Comparison of ENCODE assay signal across 26 cellular contexts in genomic region chr6:3902786-3903648, GRCh38. TPM values are rescaled to one million over a fixed set of nuclear protein-coding genes. Genes with fewer than 3 reads are reported as not detected.
DNase-seq lines count a peak whose midpoint lies in the region; ATAC-seq and TF ChIP-seq lines count a peak whose summit lies in the region.
"Had no signal": no experiment of that assay in that cellular context is flagged by ENCODE, and none has a peak within 500 bp of the region (broad histone marks: within the 10 kb centered on the region; RNA-seq: fewer than 3 reads in every experiment).

No MANE protein-coding gene starts in this region.

- peaks cover 9% of the 10 kb centered on the region for H3K27me3 Mint-ChIP-seq in dendritic cell treated with granulocyte-macrophage colony-stimulating factor and Interleukin-4, amounts not matched to agents 40 ng/mL and 50 ng/mL, for 4 days
- H3K27me3 Mint-ChIP-seq in stimulated activated naive B cell treated with anti-CD40 and anti-IgM and Interleukin-4, amounts not matched to agents 10 μg/mL and 1 μg/mL and 100 μg/mL, for 72 hours: peaks cover 16 to 37% of the 10 kb centered on the region in 2 donors

- peaks cover 0 to 17% (median 9%) of the 10 kb centered on the region in 4 donors for H3K4me1 ChIP-seq in sigmoid colon

- H3K4me3 ChIP-seq in sigmoid colon: no peak overlapping the region
- H3K4me3 ChIP-seq: cardiac muscle cell, lung, Peyer's patch, SJSA1 had no signal

- 80 to 89% methylated on average over 13 of the region's 13 CpGs for WGBS in sigmoid colon, 2 donors

- peak; percentile 50 to 64 for ATAC-seq in stimulated activated naive B cell treated with anti-CD40 and anti-IgM and Interleukin-4, amounts not matched to agents 10 μg/mL and 1 μg/mL and 100 μg/mL, for 72 hours (replicated peaks)
- no peak for ATAC-seq in stimulated activated naive CD8-positive, alpha-beta T cell treated with anti-CD3 and anti-CD28 coated beads, Interleukin-15, Interleukin-2, amounts not matched to agents 100 U/mL and 50 U/mL, for 24 hours
- ATAC-seq: activated CD4-positive, alpha-beta T cell treated with anti-CD3 and anti-CD28 coated beads for 36 hours; activated T-cell treated with anti-CD3 and anti-CD28 coated beads, Interleukin-2, amount 50 U/mL, for 4 hours had no signal

- no peaks in the 10 kb centered on the region for H3K9me3 ChIP-seq in sigmoid colon
- H3K9me3 ChIP-seq: Peyer's patch had no signal

- TF ChIP-seq EP300 in sigmoid colon (IDR thresholded peaks at IDR 0.05): no peak

- H3K4me3 Mint-ChIP-seq in dendritic cell treated with granulocyte-macrophage colony-stimulating factor and Interleukin-4, amounts not matched to agents 40 ng/mL and 50 ng/mL, for 4 days: peak overlapping the region; percentile 79
- H3K4me3 Mint-ChIP-seq in stimulated activated naive B cell treated with anti-CD40 and anti-IgM and Interleukin-4, amounts not matched to agents 10 μg/mL and 1 μg/mL and 100 μg/mL, for 72 hours: peak overlapping the region in 1 of 2 donors; percentile 33
- H3K4me3 Mint-ChIP-seq: activated CD4-positive, alpha-beta T cell treated with anti-CD3 and anti-CD28 coated beads for 36 hours; activated naive CD4-positive, alpha-beta T cell treated with anti-CD3 and anti-CD28 coated beads for 36 hours; activated T-cell treated with anti-CD3 and anti-CD28 coated beads, Interleukin-2, amount 50 U/mL, for 4 hours had no signal

- H3K9me3 Mint-ChIP-seq in dendritic cell treated with granulocyte-macrophage colony-stimulating factor and Interleukin-4, amounts not matched to agents 40 ng/mL and 50 ng/mL, for 4 days: no peaks in the 10 kb centered on the region
- H3K9me3 Mint-ChIP-seq in stimulated activated naive B cell treated with anti-CD40 and anti-IgM and Interleukin-4, amounts not matched to agents 10 μg/mL and 1 μg/mL and 100 μg/mL, for 72 hours: no peaks in the 10 kb centered on the region
- H3K9me3 Mint-ChIP-seq: activated naive CD4-positive, alpha-beta T cell treated with anti-CD3 and anti-CD28 coated beads for 36 hours; activated T-cell treated with anti-CD3 and anti-CD28 coated beads, Interleukin-2, amount 50 U/mL, for 4 hours had no signal

- no peak for TF ChIP-seq POLR2A in sigmoid colon (IDR thresholded peaks at IDR 0.05)

- H3K27me3 ChIP-seq in sigmoid colon: no peaks in the 10 kb centered on the region
- H3K27me3 ChIP-seq: cardiac muscle cell, Peyer's patch, SJSA1 had no signal

- DNase-seq in CD1c-positive myeloid dendritic cell (ENCODE audit: extremely low spot score) (peak; percentile 45), NOMO-1 treated with dmso at 0.1 percent for 144 hours (lab: John Stamatoyannopoulos, UW; ENCODE audit: unreplicated experiment) (peak; percentile 2), sigmoid colon (no peak), cerebellar cortex (ENCODE audit: low spot score) (no peak)
- DNase-seq in stimulated activated naive B cell treated with anti-CD40 and anti-IgM and Interleukin-4, amounts not matched to agents 10 μg/mL and 1 μg/mL and 100 μg/mL, for 72 hours: no peak
- no peak for DNase-seq in stimulated activated naive CD8-positive, alpha-beta T cell treated with anti-CD3 and anti-CD28 coated beads, Interleukin-15, Interleukin-2, amounts not matched to agents 100 U/mL and 50 U/mL, for 24 hours
- DNase-seq in stimulated activated CD4-positive, alpha-beta T cell treated with anti-CD3 and anti-CD28 coated beads, Interleukin-2, amount 100 ng/mL, for 24 hours: no peak
- DNase-seq: activated CD4-positive, alpha-beta T cell treated with anti-CD3 and anti-CD28 coated beads for 36 hours; activated naive CD4-positive, alpha-beta T cell treated with anti-CD3 and anti-CD28 coated beads for 36 hours; activated T-cell treated with anti-CD3 and anti-CD28 coated beads, Interleukin-2, amount 50 U/mL, for 4 hours; amniotic stem cell; Calu3; glutamatergic neuron; H9; Karpas-422; NCI-H1092 treated with DMSO at 0.1 percent for 48 hours; NCI-H2029; NCI-H226; NCI-H748 treated with DMSO at 0.1 percent for 48 hours; Peyer's patch; stimulated activated CD8-positive, alpha-beta memory T cell treated with anti-CD3 and anti-CD28 coated beads, Interleukin-4, amount 100 ng/mL, for 48 hours had no signal

- peaks cover 10% of the 10 kb centered on the region for H3K4me1 Mint-ChIP-seq in dendritic cell treated with granulocyte-macrophage colony-stimulating factor and Interleukin-4, amounts not matched to agents 40 ng/mL and 50 ng/mL, for 4 days (ENCODE audit: low read depth)
- H3K4me1 Mint-ChIP-seq in stimulated activated naive B cell treated with anti-CD40 and anti-IgM and Interleukin-4, amounts not matched to agents 10 μg/mL and 1 μg/mL and 100 μg/mL, for 72 hours: peaks cover 0 to 2% of the 10 kb centered on the region in 2 donors
- H3K4me1 Mint-ChIP-seq: activated CD4-positive, alpha-beta T cell treated with anti-CD3 and anti-CD28 coated beads for 36 hours had no signal

- H3K27ac ChIP-seq in sigmoid colon: no peak overlapping the region
- H3K27ac ChIP-seq: cardiac muscle cell, Peyer's patch, SJSA1 had no signal

- H3K36me3 ChIP-seq in sigmoid colon: no peaks in the 10 kb centered on the region
- H3K36me3 ChIP-seq: cardiac muscle cell, Peyer's patch, SJSA1 had no signal

- H3K36me3 Mint-ChIP-seq in dendritic cell treated with granulocyte-macrophage colony-stimulating factor and Interleukin-4, amounts not matched to agents 40 ng/mL and 50 ng/mL, for 4 days (ENCODE audit: low read depth): no peaks in the 10 kb centered on the region
- no peaks in the 10 kb centered on the region for H3K36me3 Mint-ChIP-seq in stimulated activated naive B cell treated with anti-CD40 and anti-IgM and Interleukin-4, amounts not matched to agents 10 μg/mL and 1 μg/mL and 100 μg/mL, for 72 hours

- intact Hi-C loops in dendritic cell treated with granulocyte-macrophage colony-stimulating factor and Interleukin-4, amounts not matched to agents 40 ng/mL and 50 ng/mL, for 4 days (cut with micrococcal nuclease): no loop called here
- intact Hi-C loops in sigmoid colon (cut with DNase I): no loop called here

- no peak for TF ChIP-seq CTCF in sigmoid colon (IDR thresholded peaks at IDR 0.05)

- H3K27ac Mint-ChIP-seq in dendritic cell treated with granulocyte-macrophage colony-stimulating factor and Interleukin-4, amounts not matched to agents 40 ng/mL and 50 ng/mL, for 4 days: peak overlapping the region; percentile 84
- no peak overlapping the region for H3K27ac Mint-ChIP-seq in stimulated activated naive B cell treated with anti-CD40 and anti-IgM and Interleukin-4, amounts not matched to agents 10 μg/mL and 1 μg/mL and 100 μg/mL, for 72 hours
- H3K27ac Mint-ChIP-seq: activated CD4-positive, alpha-beta T cell treated with anti-CD3 and anti-CD28 coated beads for 36 hours; activated naive CD4-positive, alpha-beta T cell treated with anti-CD3 and anti-CD28 coated beads for 36 hours; progenitor cell of endocrine pancreas had no signal

RNA-seq across cellular contexts. Expression of gene FAM50B, which starts 53.8 kb away (rescaled TPM):
- total RNA-seq in sigmoid colon: 10 to 100 TPM in 3 of 4 donors, 1 to 10 TPM in 1; 9.6 to 16.1 (median 13.3) TPM
- 1 to 10 TPM; 2.5 to 8.4 (median 5.4) TPM for polyA plus RNA-seq in sigmoid colon

Comparison
In these comparisons a context has a peak if more than half of its experiments do, and no peak if none do; other contexts are left out.
1. DNase-seq: peak in CD1c-positive myeloid dendritic cell (single experiment) and NOMO-1 treated with dmso at 0.1 percent for 144 hours (single experiment); none in stimulated activated naive B cell treated with anti-CD40 and anti-IgM and Interleukin-4, amounts not matched to agents 10 μg/mL and 1 μg/mL and 100 μg/mL, for 72 hours (single experiment), stimulated activated naive CD8-positive, alpha-beta T cell treated with anti-CD3 and anti-CD28 coated beads, Interleukin-15, Interleukin-2, amounts not matched to agents 100 U/mL and 50 U/mL, for 24 hours (single experiment), sigmoid colon (single experiment), cerebellar cortex (single experiment) and stimulated activated CD4-positive, alpha-beta T cell treated with anti-CD3 and anti-CD28 coated beads, Interleukin-2, amount 100 ng/mL, for 24 hours (0 of 2).